In genomic region chr2:86225581-86225980, GRCh38 we compare ENCODE assay signal across 8 cellular contexts. TPM values are rescaled to one million over a fixed set of nuclear protein-coding genes. Genes with fewer than 3 reads are reported as not detected.
DNase-seq lines count a peak whose midpoint lies in the region; ATAC-seq, FAIRE-seq and TF ChIP-seq lines count a peak whose summit lies in the region.

No MANE protein-coding gene starts in this region.

- peaks cover 16% of the 10 kb centered on the region for H3K4me1 Mint-ChIP-seq in activated CD4-positive, alpha-beta T cell treated with anti-CD3 and anti-CD28 coated beads, Interleukin-2, amount 10 ng/mL, durations not matched to agents 24 days and 14 days
- H3K4me1 Mint-ChIP-seq in neural progenitor cell: peaks cover 38% of the 10 kb centered on the region

- DNase-seq in activated CD4-positive, alpha-beta T cell treated with anti-CD3 and anti-CD28 coated beads, Interleukin-2, amount 10 ng/mL, durations not matched to agents 24 days and 14 days: peak; percentile 88
- DNase-seq in fibroblast of the aortic adventitia (ENCODE audit: low read depth) (peak; percentile 63), D721Med (ENCODE audit: insufficient read length, low spot score) (no peak), neural progenitor cell (ENCODE audit: low spot score) (no peak), NCI-H128 (lab: John Stamatoyannopoulos, UW; ENCODE audit: unreplicated experiment) (no peak)
- DNase-seq in stimulated activated CD4-positive, alpha-beta T cell treated with anti-CD3 and anti-CD28 coated beads, Interleukin-12 subunit alpha, Interleukin-12 subunit beta, amount 100 ng/mL, for 4 hours: peak; percentile 37

- H3K4me1 ChIP-seq in neural progenitor cell: peaks cover 15% of the 10 kb centered on the region

- H3K4me3 Mint-ChIP-seq in activated CD4-positive, alpha-beta T cell treated with anti-CD3 and anti-CD28 coated beads, Interleukin-2, amount 10 ng/mL, durations not matched to agents 24 days and 14 days: peak overlapping the region; percentile 41
- H3K4me3 Mint-ChIP-seq in neural progenitor cell: no peak overlapping the region

- H3K4me3 ChIP-seq in fibroblast of the aortic adventitia (ENCODE audit: low read depth, low read length): no peak overlapping the region
- H3K4me3 ChIP-seq in neural progenitor cell: no peak overlapping the region

- no peak overlapping the region for H3K27ac ChIP-seq in neural progenitor cell

- peak overlapping the region; percentile 92 for H3K27ac Mint-ChIP-seq in activated CD4-positive, alpha-beta T cell treated with anti-CD3 and anti-CD28 coated beads, Interleukin-2, amount 10 ng/mL, durations not matched to agents 24 days and 14 days
- H3K27ac Mint-ChIP-seq in neural progenitor cell: no peak overlapping the region

- H3K9me3 Mint-ChIP-seq in activated CD4-positive, alpha-beta T cell treated with anti-CD3 and anti-CD28 coated beads, Interleukin-2, amount 10 ng/mL, durations not matched to agents 24 days and 14 days: no peaks in the 10 kb centered on the region
- H3K9me3 Mint-ChIP-seq in neural progenitor cell: no peaks in the 10 kb centered on the region

- H4K20me1 ChIP-seq in neural progenitor cell (ENCODE audit: low read depth): no peaks in the 10 kb centered on the region

- ATAC-seq in GM18511 (IDR thresholded peaks at IDR 0.05; ENCODE audit: unreplicated experiment) (peak; percentile 71), HG03097 (IDR thresholded peaks at IDR 0.05; ENCODE audit: low FRiP score, unreplicated experiment) (peak; percentile 71)

- no peak overlapping the region for H3K9ac ChIP-seq in neural progenitor cell

- peaks cover 5% of the 10 kb centered on the region for H3K27me3 ChIP-seq in neural progenitor cell

- no peak overlapping the region for H2AFZ ChIP-seq in neural progenitor cell (replicated peaks)

- no peak overlapping the region for H3K4me2 ChIP-seq in neural progenitor cell

- no peak for FAIRE-seq in D721Med (lab: Jason Lieb, UNC)

- intact Hi-C loops in activated CD4-positive, alpha-beta T cell treated with anti-CD3 and anti-CD28 coated beads, Interleukin-2, amount 10 ng/mL, durations not matched to agents 24 days and 14 days (cut with micrococcal nuclease): loop anchor here (10.0 kb wide), 1 partner anchor 69 kb away; no protein-coding TSS in a partner anchor

- H3K9me3 ChIP-seq in neural progenitor cell (ENCODE audit: low read depth): no peaks in the 10 kb centered on the region

- H3K27me3 Mint-ChIP-seq in activated CD4-positive, alpha-beta T cell treated with anti-CD3 and anti-CD28 coated beads, Interleukin-2, amount 10 ng/mL, durations not matched to agents 24 days and 14 days: no peaks in the 10 kb centered on the region
- H3K27me3 Mint-ChIP-seq in neural progenitor cell (ENCODE audit: insufficient read depth, low read depth): peaks cover 4% of the 10 kb centered on the region

- H3F3A ChIP-seq in neural progenitor cell (ENCODE audit: low read depth): no peaks in the 10 kb centered on the region

- TF ChIP-seq CTCF in fibroblast of the aortic adventitia (IDR thresholded peaks at IDR 0.05; ENCODE audit: insufficient read depth, low read length) (no peak), D721Med (IDR thresholded peaks at IDR 0.05; ENCODE audit: insufficient read depth, missing control alignments) (no peak), neural progenitor cell (IDR thresholded peaks at IDR 0.05) (no peak)

- no peaks in the 10 kb centered on the region for H3K36me3 ChIP-seq in neural progenitor cell

- H3K36me3 Mint-ChIP-seq in activated CD4-positive, alpha-beta T cell treated with anti-CD3 and anti-CD28 coated beads, Interleukin-2, amount 10 ng/mL, durations not matched to agents 24 days and 14 days (ENCODE audit: low read depth): no peaks in the 10 kb centered on the region
- no peaks in the 10 kb centered on the region for H3K36me3 Mint-ChIP-seq in neural progenitor cell

- no peaks in the 10 kb centered on the region for H3K79me2 ChIP-seq in neural progenitor cell (ENCODE audit: low read depth)

RNA-seq across cellular contexts. Expression of gene MRPL35, which starts 26.3 kb away (rescaled TPM):
- 65.0 and 72.7 TPM in 2 replicates for total RNA-seq in activated CD4-positive, alpha-beta T cell treated with anti-CD3 and anti-CD28 coated beads, Interleukin-2, amount 10 ng/mL, durations not matched to agents 24 days and 14 days
- 24.5 and 35.8 TPM in 2 replicates for total RNA-seq in fibroblast of the aortic adventitia (ENCODE audit: low replicate concordance)
- 24.8 and 38.1 TPM in 2 replicates for total RNA-seq in neural progenitor cell (ENCODE audit: low replicate concordance)

RNA-seq across cellular contexts. Expression of gene IMMT, which starts 30.3 kb away (rescaled TPM):
- 181 and 188 TPM in 2 replicates for total RNA-seq in activated CD4-positive, alpha-beta T cell treated with anti-CD3 and anti-CD28 coated beads, Interleukin-2, amount 10 ng/mL, durations not matched to agents 24 days and 14 days
- total RNA-seq in fibroblast of the aortic adventitia (ENCODE audit: low replicate concordance) (47.8 and 76.6 TPM in 2 replicates), neural progenitor cell (ENCODE audit: low replicate concordance) (71.3 and 93.3 TPM in 2 replicates)

Comparison
In these comparisons a context has a peak if more than half of its experiments do, and no peak if none do; other contexts are left out.
1. DNase-seq: peak in activated CD4-positive, alpha-beta T cell treated with anti-CD3 and anti-CD28 coated beads, Interleukin-2, amount 10 ng/mL, durations not matched to agents 24 days and 14 days (single experiment), fibroblast of the aortic adventitia (single experiment) and stimulated activated CD4-positive, alpha-beta T cell treated with anti-CD3 and anti-CD28 coated beads, Interleukin-12 subunit alpha, Interleukin-12 subunit beta, amount 100 ng/mL, for 4 hours (single experiment); none in D721Med (single experiment), neural progenitor cell (single experiment) and NCI-H128 (single experiment).